ENCODE assay signal across 1 cellular context in genomic region chr4:113784497-113785254, GRCh38.
TF ChIP-seq lines count a peak whose summit lies in the region.

No MANE protein-coding gene starts in this region.

TF ChIP-seq in HepG2, 621 proteins besides CTCF, POLR2A, EP300 and RAD21 (continues in another document):
- TF ChIP-seq TIGD3 (CRISPR knock-in tag; IDR thresholded peaks at IDR 0.05; ENCODE audit: borderline replicate concordance) = no peak
- no peak for TF ChIP-seq CREB3 (CRISPR knock-in tag; IDR thresholded peaks at IDR 0.05)
- no peak for TF ChIP-seq RNF2 (conservative IDR thresholded peaks at IDR 0.05; ENCODE audit: low read depth)
- TF ChIP-seq TBL1XR1 (IDR thresholded peaks at IDR 0.05; ENCODE audit: borderline replicate concordance, low read length, partially characterized antibody) = no peak
- no peak for TF ChIP-seq NFAT5 (CRISPR knock-in tag; IDR thresholded peaks at IDR 0.05)
- no peak for TF ChIP-seq SMARCE1 (IDR thresholded peaks at IDR 0.05; ENCODE audit: borderline replicate concordance)
- no peak for TF ChIP-seq ZNF788 (CRISPR knock-in tag; IDR thresholded peaks at IDR 0.05; ENCODE audit: borderline replicate concordance)
- TF ChIP-seq ZNF776 (CRISPR knock-in tag; IDR thresholded peaks at IDR 0.05) = no peak
- no peak for TF ChIP-seq ZNF24 (IDR thresholded peaks at IDR 0.05)
- no peak for TF ChIP-seq ZNF44 (CRISPR knock-in tag; IDR thresholded peaks at IDR 0.05)
- TF ChIP-seq SRY (CRISPR knock-in tag; IDR thresholded peaks at IDR 0.05) = no peak
- TF ChIP-seq GRHL1 (CRISPR knock-in tag; conservative IDR thresholded peaks at IDR 0.05) = no peak
- TF ChIP-seq FOXC1 (CRISPR knock-in tag; IDR thresholded peaks at IDR 0.05; ENCODE audit: borderline replicate concordance) = no peak
- TF ChIP-seq ZBTB8A (CRISPR knock-in tag; IDR thresholded peaks at IDR 0.05; ENCODE audit: borderline replicate concordance, low read depth) = no peak
- no peak for TF ChIP-seq MEIS2 (CRISPR knock-in tag; IDR thresholded peaks at IDR 0.05)
- no peak for TF ChIP-seq ZBTB7A (CRISPR knock-in tag; IDR thresholded peaks at IDR 0.05)
- no peak for TF ChIP-seq ZNF687 (CRISPR knock-in tag; IDR thresholded peaks at IDR 0.05)
- TF ChIP-seq ZNF737 (CRISPR knock-in tag; IDR thresholded peaks at IDR 0.05; ENCODE audit: borderline replicate concordance) = no peak
- no peak for TF ChIP-seq ZNF879 (CRISPR knock-in tag; IDR thresholded peaks at IDR 0.05)
- TF ChIP-seq FOXP4 (CRISPR knock-in tag; IDR thresholded peaks at IDR 0.05) = peak; percentile 50; the same call in 1 of the 2 replicates
- TF ChIP-seq RXRA (CRISPR knock-in tag; IDR thresholded peaks at IDR 0.05) = no peak
- 0 out of 2 replicates have a peak, but pooled peaks have one; percentile 12 for TF ChIP-seq STAG1 (CRISPR knock-in tag; IDR thresholded peaks at IDR 0.05)
- TF ChIP-seq ZNF773 (CRISPR knock-in tag; IDR thresholded peaks at IDR 0.05; ENCODE audit: borderline replicate concordance) = no peak
- no peak; the same call in 1 of the 2 replicates for TF ChIP-seq SOX5 (CRISPR knock-in tag; IDR thresholded peaks at IDR 0.05; ENCODE audit: borderline replicate concordance)
- no peak for TF ChIP-seq BRCA1 (CRISPR knock-in tag; IDR thresholded peaks at IDR 0.05)
- TF ChIP-seq ZNF431 (CRISPR knock-in tag; IDR thresholded peaks at IDR 0.05; ENCODE audit: borderline replicate concordance, low read depth) = no peak; the same call in 1 of the 2 replicates
- no peak for TF ChIP-seq TAF15 (IDR thresholded peaks at IDR 0.05; ENCODE audit: low read depth, low read length, poor library complexity, severe bottlenecking)
- TF ChIP-seq SKIL (CRISPR knock-in tag; IDR thresholded peaks at IDR 0.05; ENCODE audit: borderline replicate concordance) = no peak
- no peak for TF ChIP-seq SOX6 (IDR thresholded peaks at IDR 0.05)
- peak; percentile 69 for TF ChIP-seq SOX6 (CRISPR knock-in tag; IDR thresholded peaks at IDR 0.05)
- TF ChIP-seq THAP11 (CRISPR knock-in tag; IDR thresholded peaks at IDR 0.05) = peak; percentile 57
- peak; percentile 78 for TF ChIP-seq MIXL1 (CRISPR knock-in tag; IDR thresholded peaks at IDR 0.05)
- peak; percentile 45; the same call in 1 of the 2 replicates for TF ChIP-seq ERF (CRISPR knock-in tag; IDR thresholded peaks at IDR 0.05)
- TF ChIP-seq PAWR (CRISPR knock-in tag; IDR thresholded peaks at IDR 0.05; ENCODE audit: borderline replicate concordance) = no peak
- TF ChIP-seq HNF1A (IDR thresholded peaks at IDR 0.05; ENCODE audit: low read depth) = 0 out of 2 replicates have a peak, but pooled peaks have one; percentile 14
- no peak for TF ChIP-seq HNF1A (CRISPR knock-in tag; IDR thresholded peaks at IDR 0.05; ENCODE audit: borderline replicate concordance)
- TF ChIP-seq DNMT3B (CRISPR knock-in tag; conservative IDR thresholded peaks at IDR 0.05) = peak; percentile 48; the same call in 1 of the 2 replicates
